8 cellular contexts compared by ENCODE assay signal in the genomic region with DNA sequence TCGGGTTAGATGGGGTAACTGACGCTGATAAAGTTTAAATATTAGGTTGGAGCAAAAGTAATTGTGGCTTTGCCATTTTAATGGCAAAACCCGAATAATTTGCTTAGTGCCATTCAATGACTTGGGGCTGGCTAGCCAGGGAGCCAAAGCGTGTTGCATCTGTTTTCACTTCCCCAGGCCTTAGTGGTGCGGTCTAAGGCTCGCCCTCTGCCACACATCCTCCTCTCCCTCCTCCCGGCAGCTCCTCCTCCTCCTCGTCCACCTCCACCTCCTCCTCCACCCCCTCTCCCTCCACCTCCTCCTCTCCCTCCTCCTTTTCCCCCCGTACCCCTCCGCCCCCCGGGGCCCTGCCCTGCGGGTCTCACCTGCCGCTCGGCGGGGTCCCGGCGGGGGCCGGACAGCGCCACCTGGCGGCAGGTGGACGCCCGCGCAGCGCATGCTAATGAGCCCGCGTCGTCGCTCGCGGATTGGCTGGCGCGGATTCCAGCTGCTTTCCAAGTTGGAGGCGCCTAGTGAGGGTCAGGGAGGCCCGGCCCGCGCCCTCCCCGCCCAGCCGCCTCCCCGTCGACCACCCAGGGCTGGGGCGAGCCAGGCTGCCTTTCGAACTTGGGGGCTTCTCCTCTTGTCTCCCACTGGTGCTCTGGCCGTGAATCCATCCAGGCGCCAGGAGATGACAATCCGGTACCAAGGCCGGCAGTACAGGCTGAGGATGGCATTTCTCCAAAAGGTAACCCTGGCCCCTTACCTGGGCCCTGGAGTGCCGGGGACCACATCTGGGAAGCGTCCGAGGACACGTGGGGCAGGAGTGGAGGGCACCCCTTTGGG. TPM values are rescaled to one million over a fixed set of nuclear protein-coding genes. Genes with fewer than 3 reads are reported as not detected.
DNase-seq lines count a peak whose midpoint lies in the region; ATAC-seq and FAIRE-seq lines count a peak whose summit lies in the region.

No MANE protein-coding gene starts in this region.

- ATAC-seq in GM21619 (IDR thresholded peaks at IDR 0.05; ENCODE audit: unreplicated experiment), result peak; percentile 53
- peak; percentile 91 to 92 for ATAC-seq in natural killer cell treated with Interleukin-12 subunit alpha and Interleukin-12 subunit beta and Interleukin-15 and Interleukin-18, amount 100 ng/mL, for 72 hours
- ATAC-seq in stimulated activated naive CD8-positive, alpha-beta T cell treated with anti-CD3 and anti-CD28 coated beads, Interleukin-15, Interleukin-2, amounts not matched to agents 100 U/mL and 50 U/mL, for 24 hours, result peak; percentile 78

- H3K4me1 Mint-ChIP-seq in natural killer cell treated with Interleukin-12 subunit alpha and Interleukin-12 subunit beta and Interleukin-15 and Interleukin-18, amount 100 ng/mL, for 72 hours (ENCODE audit: low read depth in 2 of 2), result peaks cover 22 to 30% of the 10 kb centered on the region in 2 donors

- H3K4me3 Mint-ChIP-seq in natural killer cell treated with Interleukin-12 subunit alpha and Interleukin-12 subunit beta and Interleukin-15 and Interleukin-18, amount 100 ng/mL, for 72 hours, result peak overlapping the region; percentile 81

- H3K27ac Mint-ChIP-seq in natural killer cell treated with Interleukin-12 subunit alpha and Interleukin-12 subunit beta and Interleukin-15 and Interleukin-18, amount 100 ng/mL, for 72 hours, result peak overlapping the region; percentile 85 to 96

- no peaks in the 10 kb centered on the region for H3K36me3 Mint-ChIP-seq in natural killer cell treated with Interleukin-12 subunit alpha and Interleukin-12 subunit beta and Interleukin-15 and Interleukin-18, amount 100 ng/mL, for 72 hours

- H3K27me3 Mint-ChIP-seq in natural killer cell treated with Interleukin-12 subunit alpha and Interleukin-12 subunit beta and Interleukin-15 and Interleukin-18, amount 100 ng/mL, for 72 hours, result no peaks in the 10 kb centered on the region

- in situ Hi-C loops in KBM-7 (cut with MboI; ENCODE audit: low pct_unique_long_range_greater_than_20kb, low sequenced_read_pairs), result no loop called here

- DNase-seq in DMS53 treated with DMSO at 0.1 percent for 48 hours (lab: John Stamatoyannopoulos, UW; ENCODE audit: unreplicated experiment), result peak; percentile 41
- DNase-seq in KBM-7, result peak; percentile 81
- DNase-seq in RCC 7860 (ENCODE audit: low spot score), result peak; percentile 27
- DNase-seq in activated T-helper 1 cell treated with Interleukin-2 at 50 U/mL for 16 hours (ENCODE audit: low read depth), result peak; percentile 72
- DNase-seq in fibroblast of peridontal ligament (ENCODE audit: extremely low read depth), result peak; percentile 78
- peak; percentile 87 for DNase-seq in natural killer cell treated with Interleukin-12 subunit alpha and Interleukin-12 subunit beta and Interleukin-15 and Interleukin-18, amount 100 ng/mL, for 72 hours (ENCODE audit: low spot score)
- peak; percentile 86 for DNase-seq in stimulated activated naive CD8-positive, alpha-beta T cell treated with anti-CD3 and anti-CD28 coated beads, Interleukin-15, Interleukin-2, amounts not matched to agents 100 U/mL and 50 U/mL, for 24 hours

- no peaks in the 10 kb centered on the region for H3K9me3 Mint-ChIP-seq in natural killer cell treated with Interleukin-12 subunit alpha and Interleukin-12 subunit beta and Interleukin-15 and Interleukin-18, amount 100 ng/mL, for 72 hours

- no peak for FAIRE-seq in RCC 7860 (lab: Jason Lieb, UNC)

RNA-seq across cellular contexts. Expression of gene RGS9, which starts 36.6 kb away (rescaled TPM):
- 10 to 100 TPM; 14.1 to 16.2 TPM for total RNA-seq in natural killer cell treated with Interleukin-12 subunit alpha and Interleukin-12 subunit beta and Interleukin-15 and Interleukin-18, amount 100 ng/mL, for 72 hours

RNA-seq across cellular contexts. Expression of gene GNA13, which starts 44.0 kb away (rescaled TPM):
- 10 to 100 TPM; 59.3 to 65.3 TPM for total RNA-seq in natural killer cell treated with Interleukin-12 subunit alpha and Interleukin-12 subunit beta and Interleukin-15 and Interleukin-18, amount 100 ng/mL, for 72 hours

Comparison
In these comparisons a context has a peak if more than half of its experiments do, and no peak if none do; other contexts are left out.
1. Peak in every context shown above with its lines: DNase-seq and ATAC-seq.
2. DNase-seq: peak in every context shown above with its lines; median percentile 87 in natural killer cell treated with Interleukin-12 subunit alpha and Interleukin-12 subunit beta and Interleukin-15 and Interleukin-18, amount 100 ng/mL, for 72 hours; 86 in stimulated activated naive CD8-positive, alpha-beta T cell treated with anti-CD3 and anti-CD28 coated beads, Interleukin-15, Interleukin-2, amounts not matched to agents 100 U/mL and 50 U/mL, for 24 hours; 81 in KBM-7; 78 in fibroblast of peridontal ligament; 72 in activated T-helper 1 cell treated with Interleukin-2 at 50 U/mL for 16 hours; 41 in DMS53 treated with DMSO at 0.1 percent for 48 hours; 27 in RCC 7860.